ENCODE assay signal across 7 cellular contexts in genomic region chr2:11681722-11682589, GRCh38. TPM values are rescaled to one million over a fixed set of nuclear protein-coding genes. Genes with fewer than 3 reads are reported as not detected.
DNase-seq lines count a peak whose midpoint lies in the region; FAIRE-seq and TF ChIP-seq lines count a peak whose summit lies in the region.

No MANE protein-coding gene starts in this region.

- H3K4me3 ChIP-seq in Jurkat, Clone E6-1 (ENCODE audit: low read length), result no peak overlapping the region

- in situ Hi-C loops in SK-MEL-5 (cut with HindIII; ENCODE audit: low pct_unique_long_range_greater_than_20kb, low sequenced_read_pairs), result loop anchor here (25.0 kb wide), 1 partner anchor 105 kb away; no protein-coding TSS in a partner anchor

- DNase-seq in GM12891 (ENCODE audit: insufficient read length, low spot score) (peak; percentile 89), SK-MEL-5 (ENCODE audit: low read depth, low spot score) (peak; percentile 69), iPS-NIHi11 (ENCODE audit: low spot score) (peak; percentile 96), ureter (ENCODE audit: low spot score) (no peak)
- DNase-seq in Jurkat, Clone E6-1 (ENCODE audit: low read depth, low spot score), result peak; percentile 32
- DNase-seq in activated naive CD8-positive, alpha-beta T cell treated with anti-CD3 and anti-CD28 coated beads, Interleukin-2, amount 50 U/mL, for 16 hours (ENCODE audit: low read depth, low spot score), result peak; percentile 17
- peak; percentile 12 to 50 for DNase-seq in stimulated activated CD4-positive, alpha-beta T cell treated with anti-CD3 and anti-CD28 coated beads, Interleukin-4, amount 100 ng/mL, for 4 hours

- FAIRE-seq in GM12891 (lab: Jason Lieb, UNC), result peak; percentile 40

- TF ChIP-seq POLR2A in GM12891 (IDR thresholded peaks at IDR 0.05; ENCODE audit: low read depth, low read length), result no peak

TF ChIP-seq in GM12891, 5 proteins besides CTCF, POLR2A, EP300 and RAD21:
- TF ChIP-seq POLR2AphosphoS5 (IDR thresholded peaks at IDR 0.05; ENCODE audit: low read depth, low read length), result no peak
- no peak for TF ChIP-seq SPI1 (IDR thresholded peaks at IDR 0.05; ENCODE audit: low read depth, low read length)
- no peak for TF ChIP-seq PAX5 (IDR thresholded peaks at IDR 0.05; ENCODE audit: insufficient read depth, low read length, severe bottlenecking)
- TF ChIP-seq TAF1 (IDR thresholded peaks at IDR 0.05; ENCODE audit: low read depth, low read length), result no peak
- TF ChIP-seq POU2F2 (IDR thresholded peaks at IDR 0.05; ENCODE audit: low read depth, low read length), result no peak

RNA-seq across cellular contexts. Expression of gene NTSR2, which starts 12.0 kb away (rescaled TPM):
- not detected for polyA plus RNA-seq in GM12891 (2012; ENCODE audit: low read depth, missing spikeins)
- not detected for polyA plus RNA-seq in Jurkat, Clone E6-1 (2012; ENCODE audit: insufficient read depth, insufficient read length)
- not detected in 2 replicates for total RNA-seq in SK-MEL-5 (2014; rRNA removed; shearing (Covaris generic))
- polyA plus RNA-seq in SK-MEL-5 (2015; cell fraction: cytosol; rRNA removed), result not detected in 2 replicates
- not detected in 2 replicates for polyA plus RNA-seq in SK-MEL-5 (2015; cell fraction: nucleus; rRNA removed)
- total RNA-seq in ureter, result not detected
